27 cellular contexts compared by ENCODE assay signal in the genomic region with DNA sequence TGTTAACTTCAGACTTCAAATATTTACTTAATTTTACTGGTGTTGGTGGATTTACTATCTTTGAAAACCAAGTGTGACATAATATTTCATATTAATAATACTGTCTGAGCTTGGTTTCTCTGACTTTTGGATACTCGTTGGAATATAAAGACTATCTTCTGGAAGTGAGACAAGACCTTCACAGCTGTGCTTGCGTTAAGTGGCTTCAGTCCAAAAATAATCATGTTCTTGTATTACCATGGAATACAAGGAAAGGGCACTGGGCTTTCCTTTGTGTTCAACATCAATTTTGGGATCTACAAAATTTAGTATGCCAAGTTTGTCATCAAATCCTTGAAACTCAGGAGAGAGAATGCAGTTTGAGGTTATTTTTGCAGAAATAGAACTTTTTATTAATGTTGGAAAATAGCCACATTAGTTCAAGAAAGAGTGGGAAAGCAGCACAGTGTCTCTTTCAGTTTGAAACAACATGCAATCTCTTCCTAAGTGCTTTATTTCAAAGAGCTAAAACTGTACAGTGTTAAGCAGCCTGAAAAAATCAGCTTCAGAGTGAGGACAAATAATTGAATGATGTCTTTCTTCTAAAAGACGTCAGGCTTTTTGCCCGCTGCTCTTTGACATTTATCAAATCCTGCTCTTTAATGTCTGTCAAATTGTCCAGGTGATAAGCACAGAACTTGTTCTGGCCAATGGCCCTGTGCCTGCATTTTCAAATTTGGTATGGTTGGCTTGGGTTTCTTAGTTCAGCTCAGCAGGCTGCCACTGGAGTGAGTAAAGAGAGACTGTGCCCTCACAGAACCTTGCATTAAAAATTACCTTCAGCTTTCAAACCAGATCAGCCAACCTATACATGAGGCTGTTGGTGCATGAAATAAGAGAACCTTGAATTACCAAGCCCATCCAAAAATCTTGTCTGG.
DNase-seq lines count a peak whose midpoint lies in the region; TF ChIP-seq lines count a peak whose summit lies in the region.
"Had no signal": no experiment of that assay in that cellular context is flagged by ENCODE, and none has a peak within 500 bp of the region (broad histone marks: within the 10 kb centered on the region; RNA-seq: fewer than 3 reads in every experiment).

No MANE protein-coding gene starts in this region.

- H3K4me1 Mint-ChIP-seq in nephron: peaks cover 43% of the 10 kb centered on the region
- H3K4me1 Mint-ChIP-seq: activated CD4-positive, alpha-beta T cell treated with anti-CD3 and anti-CD28 coated beads, Interleukin-2, amount 10 ng/mL, durations not matched to agents 24 days and 14 days; activated naive CD8-positive, alpha-beta T cell treated with anti-CD3 and anti-CD28 coated beads, Interleukin-2, amount 50 U/mL, for 24 hours; B cell had no signal

- H3K4me3 ChIP-seq in cardiac muscle cell: no peak overlapping the region
- H3K4me3 ChIP-seq in osteoblast (ENCODE audit: insufficient read depth, low read length): no peak overlapping the region
- H3K4me3 ChIP-seq: body of pancreas, coronary artery, K562, neural progenitor cell had no signal

- H4K20me1 ChIP-seq in osteoblast (ENCODE audit: insufficient read depth, low read length): no peaks in the 10 kb centered on the region

- H3K27me3 ChIP-seq in cardiac muscle cell: no peaks in the 10 kb centered on the region
- no peaks in the 10 kb centered on the region for H3K27me3 ChIP-seq in osteoblast (ENCODE audit: insufficient read depth, low read length)
- H3K27me3 ChIP-seq: body of pancreas, neural progenitor cell had no signal

- H3K4me1 ChIP-seq in cardiac muscle cell (ENCODE audit: low read depth) (peaks cover 15% of the 10 kb centered on the region), osteoblast (ENCODE audit: insufficient read depth, low read length) (no peaks in the 10 kb centered on the region)
- H3K4me1 ChIP-seq: body of pancreas, neural progenitor cell had no signal

- H3K27ac Mint-ChIP-seq in nephron: peak overlapping the region; percentile 58 to 88 (median 79)
- H3K27ac Mint-ChIP-seq: activated CD4-positive, alpha-beta T cell treated with anti-CD3 and anti-CD28 coated beads, Interleukin-2, amount 10 ng/mL, durations not matched to agents 24 days and 14 days; activated naive CD8-positive, alpha-beta T cell treated with anti-CD3 and anti-CD28 coated beads, Interleukin-2, amount 50 U/mL, for 24 hours; B cell; neural progenitor cell had no signal

- peak; percentile 11 for DNase-seq in NCI-H748 (lab: John Stamatoyannopoulos, UW; ENCODE audit: unreplicated experiment)
- no peak for DNase-seq in NCI-H748 treated with DMSO at 0.1 percent for 48 hours (lab: John Stamatoyannopoulos, UW)
- peak; percentile 13 for DNase-seq in NCI-H446 treated with DMSO at 0.1 percent for 48 hours (lab: John Stamatoyannopoulos, UW)
- DNase-seq in cardiac muscle cell (ENCODE audit: low read depth in 1 of 2, low spot score in 1 of 2): peak in 1 of 2 donors; percentile 27
- no peak for DNase-seq in activated CD4-positive, alpha-beta T cell treated with anti-CD3 and anti-CD28 coated beads for 48 hours
- no peak for DNase-seq in osteoblast (ENCODE audit: insufficient read length, low spot score, missing footprints)
- no peak for DNase-seq in DMS114 treated with DMSO at 0.1 percent for 48 hours (lab: John Stamatoyannopoulos, UW; ENCODE audit: unreplicated experiment)
- DNase-seq: activated CD4-positive, alpha-beta T cell treated with anti-CD3 and anti-CD28 coated beads, Interleukin-2, amount 10 ng/mL, durations not matched to agents 24 days and 14 days; activated naive CD8-positive, alpha-beta T cell treated with anti-CD3 and anti-CD28 coated beads, Interleukin-2, amount 50 U/mL, for 24 hours; activated T-cell treated with anti-CD3 and anti-CD28 coated beads, Interleukin-2, amount 50 U/mL, for 4 hours; body of pancreas; DMS79 treated with DMSO at 0.1 percent for 48 hours; effector memory CD4-positive, alpha-beta T cell; erythroblast; GF-D8; mammary epithelial cell; NCI-H1436; OCI-M1; posterior cingulate gyrus; stimulated activated CD4-positive, alpha-beta T cell treated with anti-CD3 and anti-CD28 coated beads, Interleukin-12 subunit alpha, Interleukin-12 subunit beta, amount 100 ng/mL, for 4 hours; stimulated activated CD4-positive, alpha-beta T cell treated with anti-CD3 and anti-CD28 coated beads, Interleukin-4, amount 100 ng/mL, for 1 hour; trophoblast cell had no signal

- TF ChIP-seq CTCF in cardiac muscle cell (IDR thresholded peaks at IDR 0.05; ENCODE audit: low read depth, low read length) (no peak), nephron (IDR thresholded peaks at IDR 0.05; ENCODE audit: unreplicated experiment in 3 of 3) (no peak), osteoblast (IDR thresholded peaks at IDR 0.05; ENCODE audit: extremely low read depth, low read depth, low read length) (no peak)

- no peaks in the 10 kb centered on the region for H3K9me3 ChIP-seq in cardiac muscle cell (ENCODE audit: low read depth)
- H3K9me3 ChIP-seq in osteoblast (ENCODE audit: low read depth, low read length): no peaks in the 10 kb centered on the region
- H3K9me3 ChIP-seq: body of pancreas had no signal

- H3K36me3 ChIP-seq in cardiac muscle cell (no peaks in the 10 kb centered on the region), osteoblast (ENCODE audit: insufficient read depth, low read length) (no peaks in the 10 kb centered on the region)
- H3K36me3 ChIP-seq: neural progenitor cell had no signal

- H3K9me3 Mint-ChIP-seq in nephron: peaks cover 3% of the 10 kb centered on the region
- H3K9me3 Mint-ChIP-seq: activated CD4-positive, alpha-beta T cell treated with anti-CD3 and anti-CD28 coated beads, Interleukin-2, amount 10 ng/mL, durations not matched to agents 24 days and 14 days; activated naive CD8-positive, alpha-beta T cell treated with anti-CD3 and anti-CD28 coated beads, Interleukin-2, amount 50 U/mL, for 24 hours; activated T-cell treated with anti-CD3 and anti-CD28 coated beads, Interleukin-2, amount 50 U/mL, for 4 hours had no signal

- no peaks in the 10 kb centered on the region for H3K36me3 Mint-ChIP-seq in nephron (ENCODE audit: low read depth)
- H3K36me3 Mint-ChIP-seq: neural progenitor cell had no signal

- H3K79me2 ChIP-seq in osteoblast (ENCODE audit: insufficient read depth, low read length): no peaks in the 10 kb centered on the region

- H3K27me3 Mint-ChIP-seq in nephron (ENCODE audit: low read depth): no peaks in the 10 kb centered on the region
- H3K27me3 Mint-ChIP-seq: activated CD4-positive, alpha-beta T cell treated with anti-CD3 and anti-CD28 coated beads, Interleukin-2, amount 10 ng/mL, durations not matched to agents 24 days and 14 days; activated naive CD8-positive, alpha-beta T cell treated with anti-CD3 and anti-CD28 coated beads, Interleukin-2, amount 50 U/mL, for 24 hours; B cell had no signal

- peak overlapping the region; percentile 69 for H3K27ac ChIP-seq in cardiac muscle cell
- H3K27ac ChIP-seq in osteoblast (ENCODE audit: low read depth, low read length): no peak overlapping the region
- H3K27ac ChIP-seq: body of pancreas, coronary artery, neural progenitor cell had no signal

- H3K4me3 Mint-ChIP-seq in nephron: peak overlapping the region in 1 of 3 experiments; percentile 13
- H3K4me3 Mint-ChIP-seq: activated CD4-positive, alpha-beta T cell treated with anti-CD3 and anti-CD28 coated beads, Interleukin-2, amount 10 ng/mL, durations not matched to agents 24 days and 14 days; activated naive CD8-positive, alpha-beta T cell treated with anti-CD3 and anti-CD28 coated beads, Interleukin-2, amount 50 U/mL, for 24 hours; activated T-cell treated with anti-CD3 and anti-CD28 coated beads, Interleukin-2, amount 50 U/mL, for 4 hours; B cell; neural progenitor cell had no signal

- no peak overlapping the region for H3K4me2 ChIP-seq in osteoblast (ENCODE audit: insufficient read depth, low read length)
- H3K4me2 ChIP-seq: neural progenitor cell had no signal

- H2AFZ ChIP-seq in osteoblast (ENCODE audit: low read length): no peak overlapping the region
- H2AFZ ChIP-seq: neural progenitor cell had no signal

Comparison
In these comparisons a context has a peak if more than half of its experiments do, and no peak if none do; other contexts are left out.
1. DNase-seq: peak in NCI-H748 (single experiment) and NCI-H446 treated with DMSO at 0.1 percent for 48 hours (single experiment); none in NCI-H748 treated with DMSO at 0.1 percent for 48 hours (single experiment), activated CD4-positive, alpha-beta T cell treated with anti-CD3 and anti-CD28 coated beads for 48 hours (single experiment), osteoblast (single experiment) and DMS114 treated with DMSO at 0.1 percent for 48 hours (single experiment).